ENCODE assay signal across 8 cellular contexts in the genomic region with DNA sequence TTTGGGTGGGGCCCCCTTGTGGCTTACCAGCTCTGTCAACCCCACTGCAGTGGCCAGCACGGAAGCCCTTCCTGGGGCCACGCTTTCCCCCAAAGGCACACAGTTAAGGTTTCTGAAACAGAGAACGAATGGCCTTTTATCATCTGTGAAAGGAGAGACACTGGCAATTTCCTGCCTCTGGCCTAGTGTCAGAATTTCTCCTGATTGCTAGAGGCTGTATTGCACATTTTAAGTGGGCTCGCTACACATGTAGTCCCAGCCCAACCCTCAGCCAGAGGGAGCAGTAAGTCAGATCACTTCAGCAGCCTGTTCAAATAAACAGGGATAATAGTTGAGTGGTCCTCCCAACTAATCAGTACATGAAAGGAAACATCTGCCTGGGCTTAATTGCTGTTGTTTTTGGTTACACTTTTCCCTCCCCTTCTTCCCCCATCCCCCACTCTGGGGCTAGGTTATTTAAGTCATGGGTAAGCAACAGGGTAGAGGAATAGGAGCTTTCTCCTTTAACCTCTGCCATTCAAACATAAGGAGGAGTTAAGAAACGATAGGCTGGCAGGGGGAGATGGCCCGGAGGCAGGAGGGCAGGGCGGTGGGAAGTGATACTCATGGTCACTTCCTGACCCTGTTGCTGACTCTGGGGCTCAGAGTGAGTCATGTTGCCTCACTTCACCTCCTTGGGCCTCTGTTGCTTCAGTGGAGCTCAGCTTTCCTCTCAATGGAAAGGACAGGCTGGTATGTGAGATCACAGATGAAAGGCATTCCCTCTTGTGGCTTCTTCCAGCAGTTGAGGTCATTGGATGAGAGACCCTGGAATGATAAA.
A peak's percentile ranks its signal among the peaks of the same experiment; 100 is the strongest.
DNase-seq lines count a peak whose midpoint lies in the region; ATAC-seq, FAIRE-seq and TF ChIP-seq lines count a peak whose summit lies in the region.
"Not testable (repeated sequence)": the region's sequence is repeated elsewhere in the genome, so short reads cannot be mapped to it uniquely, and the experiment has no call there.

No MANE protein-coding gene starts in this region.

- in situ Hi-C loops in K562 (cut with MboI) = not testable (repeated sequence)

- TF ChIP-seq POLR2A in K562 (conservative IDR thresholded peaks at IDR 0.05) = not testable (repeated sequence)

- not testable (repeated sequence) for H3K9me3 Mint-ChIP-seq in WTC11; stimulated activated effector memory CD8-positive, alpha-beta T cell treated with anti-CD3 and anti-CD28 coated beads, Interleukin-12 subunit alpha, Interleukin-12 subunit beta, amount 100 ng/mL, for 72 hours

- intact Hi-C loops in K562 (cut with micrococcal nuclease) = not testable (repeated sequence)

- H2AFZ ChIP-seq in K562 (ENCODE audit: low read depth, low read length) = peak overlapping the region; percentile 82

- DNase-seq in Daoy (ENCODE audit: low read depth) (peak; percentile 22), NCI-H1092 (lab: John Stamatoyannopoulos, UW) (peak; percentile 48), NCI-H82 treated with DMSO at 0.1 percent for 48 hours (lab: John Stamatoyannopoulos, UW; ENCODE audit: unreplicated experiment) (peak; percentile 40), WTC11 (ENCODE audit: low spot score) (peak; percentile 7), K562 (ENCODE audit: extremely low read depth in 1 of 4, low spot score in 3 of 4) (peak in 1 of 4 experiments; percentile 73), fibroblast of the aortic adventitia (ENCODE audit: low read depth) (peak; percentile 40), lung microvascular endothelial cell (ENCODE audit: low read depth in 2 of 2) (peak; percentile 53 to 78)
- peak in 1 of 2 donors; percentile 57 for DNase-seq in stimulated activated effector memory CD8-positive, alpha-beta T cell treated with anti-CD3 and anti-CD28 coated beads, Interleukin-12 subunit alpha, Interleukin-12 subunit beta, amount 100 ng/mL, for 72 hours (ENCODE audit: low spot score in 2 of 2)

- not testable (repeated sequence) for H3K9ac ChIP-seq in K562 (ENCODE audit: insufficient read depth in 1 of 2, low read depth in 2 of 2, low read length in 2 of 2)

- not testable (repeated sequence) for H3K79me2 ChIP-seq in K562 (ENCODE audit: control insufficient read depth, insufficient read depth, low read length)

- not testable (repeated sequence) for H3K27ac Mint-ChIP-seq in WTC11
- H3K27ac Mint-ChIP-seq in stimulated activated effector memory CD8-positive, alpha-beta T cell treated with anti-CD3 and anti-CD28 coated beads, Interleukin-12 subunit alpha, Interleukin-12 subunit beta, amount 100 ng/mL, for 72 hours = peak overlapping the region; percentile 90

- CTCF ChIA-PET in WTC11 (lab: Charles Lee); K562 (lab: Yijun Ruan, JAX; ENCODE audit: low intra/inter-chr PET ratio): not testable (repeated sequence)

- BruUV-seq in K562 (replicated peaks; lab: Mats Ljungman, UMichigan) = not testable (repeated sequence)

- WGBS in K562 (ENCODE audit: insufficient coverage, low coverage, missing lambda C conversion rate) = 20% methylated on average over 1 of the region's 7 CpGs

- TF ChIP-seq EP300 in K562 (IDR thresholded peaks at IDR 0.05; ENCODE audit: low read length) = peak; percentile 49; the same call in 1 of the 2 replicates

- H3K27ac ChIP-seq in K562 (ENCODE audit: extremely low read depth, low read depth, low read length) = peak overlapping the region; percentile 86

- H3K4me1 ChIP-seq in K562 (replicated peaks in 1 of 2; ENCODE audit: control insufficient read depth in 2 of 2, insufficient read depth in 2 of 2, low read length in 2 of 2) = not testable (repeated sequence)

- H3K36me3 Mint-ChIP-seq in WTC11; stimulated activated effector memory CD8-positive, alpha-beta T cell treated with anti-CD3 and anti-CD28 coated beads, Interleukin-12 subunit alpha, Interleukin-12 subunit beta, amount 100 ng/mL, for 72 hours: not testable (repeated sequence)

- ATAC-seq in WTC11 (peak; percentile 80), K562 (peak; percentile 87)
- peak; percentile 89 for ATAC-seq in stimulated activated effector memory CD8-positive, alpha-beta T cell treated with anti-CD3 and anti-CD28 coated beads, Interleukin-12 subunit alpha, Interleukin-12 subunit beta, amount 100 ng/mL, for 72 hours

- not testable (repeated sequence) for H3K9me3 ChIP-seq in K562 (replicated peaks; ENCODE audit: control insufficient read depth, insufficient read depth, low read depth, low read length)

- not testable (repeated sequence) for H3K27me3 Mint-ChIP-seq in WTC11 (ENCODE audit: low read depth)

- H3K4me1 Mint-ChIP-seq in WTC11; stimulated activated effector memory CD8-positive, alpha-beta T cell treated with anti-CD3 and anti-CD28 coated beads, Interleukin-12 subunit alpha, Interleukin-12 subunit beta, amount 100 ng/mL, for 72 hours: not testable (repeated sequence)

- H4K20me1 ChIP-seq in K562 (replicated peaks; ENCODE audit: control insufficient read depth, insufficient read depth, low read length) = not testable (repeated sequence)

- TF ChIP-seq CTCF in WTC11 (IDR thresholded peaks at IDR 0.05); K562 (IDR thresholded peaks at IDR 0.05 in 2 of 3, conservative IDR thresholded peaks at IDR 0.05 in 1 of 3; ENCODE audit: insufficient read depth in 2 of 3, low read depth in 1 of 3, low read length in 3 of 3); fibroblast of the aortic adventitia (IDR thresholded peaks at IDR 0.05; ENCODE audit: insufficient read depth, low read length): not testable (repeated sequence)

- not testable (repeated sequence) for H3K36me3 ChIP-seq in K562 (ENCODE audit: control insufficient read depth, insufficient read depth, low read length)

- not testable (repeated sequence) for H3K4me3 Mint-ChIP-seq in WTC11
- H3K4me3 Mint-ChIP-seq in stimulated activated effector memory CD8-positive, alpha-beta T cell treated with anti-CD3 and anti-CD28 coated beads, Interleukin-12 subunit alpha, Interleukin-12 subunit beta, amount 100 ng/mL, for 72 hours = peak overlapping the region; percentile 53

- peak overlapping the region; percentile 69; the same call in 1 of the 2 replicates for H3K4me2 ChIP-seq in K562 (ENCODE audit: insufficient read depth, low read length)

- not testable (repeated sequence) for H3K9me1 ChIP-seq in K562 (ENCODE audit: control insufficient read depth, insufficient read depth, low read length)

- not testable (repeated sequence) for FAIRE-seq in K562 (lab: Jason Lieb, UNC)

- not testable (repeated sequence) for H3K27me3 ChIP-seq in K562 (ENCODE audit: control insufficient read depth in 2 of 2, insufficient read depth in 2 of 2, low read length in 2 of 2)

- not testable (repeated sequence) for TF ChIP-seq RAD21 in K562 (CRISPR knock-in tag; conservative IDR thresholded peaks at IDR 0.05 in 1 of 2, IDR thresholded peaks at IDR 0.05 in 1 of 2)

- POLR2A ChIA-PET in WTC11 (lab: Charles Lee); K562 (lab: Yijun Ruan, JAX): not testable (repeated sequence)

- not testable (repeated sequence) for H3K4me3 ChIP-seq in K562; fibroblast of the aortic adventitia (ENCODE audit: low read depth, low read length)

TF ChIP-seq in K562, 482 proteins besides CTCF, POLR2A, EP300 and RAD21 (continues in another document):
- peak; percentile 83 for TF ChIP-seq CBFA2T2 (conservative IDR thresholded peaks at IDR 0.05)
- TF ChIP-seq KDM1A (IDR thresholded peaks at IDR 0.05) = peak; percentile 73 to 81
- TF ChIP-seq TCF7 (IDR thresholded peaks at IDR 0.05; ENCODE audit: borderline replicate concordance) = peak; percentile 79; the same call in 1 of the 2 replicates
- TF ChIP-seq TCF3 (CRISPR knock-in tag; IDR thresholded peaks at IDR 0.05) = peak; percentile 71
- peak; percentile 97 for TF ChIP-seq LEF1 (IDR thresholded peaks at IDR 0.05)
- TF ChIP-seq MTA2 (IDR thresholded peaks at IDR 0.05; ENCODE audit: low read depth) = peak; percentile 73
- 0 out of 2 replicates have a peak, but pooled peaks have one; percentile 28 for TF ChIP-seq SMARCC2 (IDR thresholded peaks at IDR 0.05; ENCODE audit: low read depth)
- TF ChIP-seq, protein P1, sequence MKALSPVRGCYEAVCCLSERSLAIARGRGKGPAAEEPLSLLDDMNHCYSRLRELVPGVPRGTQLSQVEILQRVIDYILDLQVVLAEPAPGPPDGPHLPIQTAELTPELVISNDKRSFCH (CRISPR knock-in tag; IDR thresholded peaks at IDR 0.05) = not testable (repeated sequence)
- TF ChIP-seq, protein P1 (tag; IDR thresholded peaks at IDR 0.05) = 0 out of 2 replicates have a peak, but pooled peaks have one; percentile 23
- TF ChIP-seq NR2C1 (IDR thresholded peaks at IDR 0.05) = not testable (repeated sequence)
- peak; percentile 37; the same call in 1 of the 2 replicates for TF ChIP-seq NR2C1 (tag; IDR thresholded peaks at IDR 0.05)
- peak; percentile 29; the same call in 1 of the 2 replicates for TF ChIP-seq STAT5A (IDR thresholded peaks at IDR 0.05; ENCODE audit: borderline replicate concordance, low read length)
- TF ChIP-seq FOXK2 (conservative IDR thresholded peaks at IDR 0.05 in 1 of 2, IDR thresholded peaks at IDR 0.05 in 1 of 2; ENCODE audit: low read depth in 2 of 2) = peak; percentile 57 to 59; a peak in 1 of 4 replicates
- 0 out of 2 replicates have a peak, but pooled peaks have one; percentile 63 for TF ChIP-seq NFRKB (IDR thresholded peaks at IDR 0.05; ENCODE audit: low read depth)
- peak; percentile 73 for TF ChIP-seq SMARCA4 (IDR thresholded peaks at IDR 0.05)
- peak; percentile 83 for TF ChIP-seq TAL1 (IDR thresholded peaks at IDR 0.05)
- peak; percentile 82 for TF ChIP-seq NCOR1 (IDR thresholded peaks at IDR 0.05)
- peak; percentile 36; the same call in 1 of the 2 replicates for TF ChIP-seq ZNF263 (CRISPR knock-in tag; IDR thresholded peaks at IDR 0.05; ENCODE audit: borderline replicate concordance)
- peak; percentile 63; the same call in 1 of the 2 replicates for TF ChIP-seq DMBX1 (CRISPR knock-in tag; IDR thresholded peaks at IDR 0.05; ENCODE audit: borderline replicate concordance)
- peak; percentile 65 for TF ChIP-seq SOX6 (IDR thresholded peaks at IDR 0.05)
- peak; percentile 66 for TF ChIP-seq NFIC (IDR thresholded peaks at IDR 0.05)
- 0 out of 2 replicates have a peak, but pooled peaks have one; percentile 34 for TF ChIP-seq ZNF445 (CRISPR knock-in tag; IDR thresholded peaks at IDR 0.05; ENCODE audit: low read depth)
- peak; percentile 85 for TF ChIP-seq DPF2 (IDR thresholded peaks at IDR 0.05)
